ENCODE assay signal across 18 cellular contexts in the genomic region with DNA sequence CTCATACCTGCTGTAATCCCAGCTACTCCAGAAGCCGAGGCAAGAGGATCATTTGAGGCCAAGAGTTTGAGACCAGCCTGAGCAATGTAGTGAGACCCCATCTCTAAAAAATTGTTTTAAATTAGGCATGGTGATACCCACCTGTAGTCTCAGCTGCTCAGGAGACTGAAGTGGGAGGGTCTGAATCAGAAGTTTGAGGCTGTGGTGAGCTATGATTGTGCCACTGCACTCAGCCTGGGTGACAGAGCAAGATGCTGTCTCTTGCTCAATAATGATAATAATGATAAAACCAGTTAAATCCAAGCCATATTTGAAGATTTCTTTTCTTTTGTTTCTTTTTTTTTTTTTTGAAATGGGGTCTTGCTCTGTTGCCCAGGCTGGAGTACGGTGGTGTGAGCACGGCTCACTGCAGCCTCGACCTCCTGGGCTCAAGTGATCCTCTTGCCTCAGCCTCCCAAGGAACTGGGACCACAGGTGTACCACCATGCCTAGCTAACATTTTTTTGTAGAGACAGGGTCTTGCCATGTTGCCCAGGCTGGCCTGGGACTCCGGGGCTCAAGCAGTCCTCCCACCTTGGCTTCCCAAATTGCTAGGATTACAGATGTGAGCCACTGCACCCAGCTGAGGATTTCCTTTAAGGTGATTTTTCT.
"Had no signal": no experiment of that assay in that cellular context is flagged by ENCODE, and none has a peak within 500 bp of the region (broad histone marks: within the 10 kb centered on the region; RNA-seq: fewer than 3 reads in every experiment).

No MANE protein-coding gene starts in this region.

- H3K4me1 ChIP-seq: neural progenitor cell, prostate gland had no signal

- H3K9me3 Mint-ChIP-seq: activated CD8-positive, alpha-beta T cell treated with anti-CD3 and anti-CD28 coated beads for 36 hours; activated T-cell treated with anti-CD3 and anti-CD28 coated beads, Interleukin-2, amount 50 U/mL, for 72 hours; dendritic cell treated with granulocyte-macrophage colony-stimulating factor and Interleukin-4, amounts not matched to agents 40 ng/mL and 50 ng/mL, for 4 days; neural progenitor cell; stimulated activated naive CD8-positive, alpha-beta T cell treated with anti-CD3 and anti-CD28 coated beads, Interleukin-15, amount 100 ng/mL, for 72 hours; type B pancreatic cell had no signal

- H3K27ac Mint-ChIP-seq: activated CD8-positive, alpha-beta T cell treated with anti-CD3 and anti-CD28 coated beads for 36 hours; activated T-cell treated with anti-CD3 and anti-CD28 coated beads, Interleukin-2, amount 50 U/mL, for 72 hours; neural progenitor cell; type B pancreatic cell had no signal

- H3K9ac ChIP-seq: neural progenitor cell had no signal

- H3K27me3 Mint-ChIP-seq: activated CD8-positive, alpha-beta T cell treated with anti-CD3 and anti-CD28 coated beads for 36 hours; activated naive CD8-positive, alpha-beta T cell; dendritic cell treated with granulocyte-macrophage colony-stimulating factor and Interleukin-4, amounts not matched to agents 40 ng/mL and 50 ng/mL, for 4 days; naive B cell; stimulated activated naive CD8-positive, alpha-beta T cell treated with anti-CD3 and anti-CD28 coated beads, Interleukin-15, amount 100 ng/mL, for 72 hours; type B pancreatic cell had no signal

- H3K27me3 ChIP-seq: cardiac muscle cell, neural progenitor cell, right atrium auricular region had no signal

- DNase-seq: activated CD8-positive, alpha-beta T cell treated with anti-CD3 and anti-CD28 coated beads for 36 hours; activated gamma-delta T cell treated with Interleukin-2 at 50 U/mL for 16 hours; activated T-cell treated with anti-CD3 and anti-CD28 coated beads, Interleukin-2, amount 50 U/mL, for 72 hours; amygdala; effector memory CD4-positive, alpha-beta T cell; mesenchymal stem cell; mucosa of descending colon; naive B cell; stimulated activated CD4-positive, alpha-beta T cell treated with anti-CD3 and anti-CD28 coated beads, Interleukin-2, amount 100 ng/mL, for 24 hours; stimulated activated naive CD8-positive, alpha-beta T cell treated with anti-CD3 and anti-CD28 coated beads, Interleukin-15, amount 100 ng/mL, for 72 hours; T1000 had no signal

- H3K9me3 ChIP-seq: mucosa of descending colon, prostate gland, right atrium auricular region had no signal

- H3K36me3 ChIP-seq: prostate gland had no signal

- H3K4me3 ChIP-seq: cardiac muscle cell, mucosa of descending colon, neural progenitor cell, prostate gland, right atrium auricular region had no signal

- H3K4me1 Mint-ChIP-seq: neural progenitor cell had no signal

- ATAC-seq: activated CD8-positive, alpha-beta T cell treated with anti-CD3 and anti-CD28 coated beads for 36 hours; mucosa of descending colon; stimulated activated naive CD8-positive, alpha-beta T cell treated with anti-CD3 and anti-CD28 coated beads, Interleukin-15, amount 100 ng/mL, for 72 hours had no signal

- H3K4me3 Mint-ChIP-seq: activated CD8-positive, alpha-beta T cell treated with anti-CD3 and anti-CD28 coated beads for 36 hours; activated naive CD8-positive, alpha-beta T cell; activated T-cell treated with anti-CD3 and anti-CD28 coated beads, Interleukin-2, amount 50 U/mL, for 72 hours; dendritic cell treated with granulocyte-macrophage colony-stimulating factor and Interleukin-4, amounts not matched to agents 40 ng/mL and 50 ng/mL, for 4 days; naive B cell; neural progenitor cell; stimulated activated naive CD8-positive, alpha-beta T cell treated with anti-CD3 and anti-CD28 coated beads, Interleukin-15, amount 100 ng/mL, for 72 hours; type B pancreatic cell had no signal
